Comparison of ENCODE assay signal across 16 cellular contexts in the genomic region with DNA sequence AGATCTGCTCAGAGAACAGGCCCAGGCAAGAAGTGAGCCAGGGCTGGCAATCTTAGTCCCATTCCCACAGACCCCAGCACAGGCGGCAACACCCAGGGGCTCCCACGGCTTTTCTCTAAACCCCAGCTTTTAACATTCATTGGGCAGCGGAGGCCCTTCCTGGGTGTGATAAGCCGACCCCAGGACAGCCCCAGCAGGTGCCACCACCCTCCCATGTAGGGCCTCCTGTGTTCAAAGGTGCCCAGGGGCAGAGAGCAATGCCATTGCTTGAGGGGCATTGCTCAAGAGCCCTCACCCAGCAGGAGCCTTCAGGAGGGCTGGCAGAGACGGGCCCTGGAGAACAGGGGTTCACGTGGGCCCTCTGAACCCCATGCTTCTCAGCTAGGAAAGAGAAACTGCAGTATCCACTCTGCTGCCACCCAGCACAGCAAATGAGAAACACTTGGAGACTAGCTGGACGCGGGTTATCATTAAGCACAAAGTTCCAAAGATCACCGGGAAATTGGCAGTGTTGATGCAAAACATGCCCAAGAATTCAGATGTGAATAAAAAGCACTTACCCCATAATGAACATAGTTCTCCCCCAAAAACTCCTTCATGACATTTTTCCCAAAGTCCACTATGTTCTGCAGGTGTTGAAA. TPM values are rescaled to one million over a fixed set of nuclear protein-coding genes. Genes with fewer than 3 reads are reported as not detected.
A peak's percentile ranks its signal among the peaks of the same experiment; 100 is the strongest.
DNase-seq lines count a peak whose midpoint lies in the region; ATAC-seq, FAIRE-seq and TF ChIP-seq lines count a peak whose summit lies in the region.
"Had no signal": no experiment of that assay in that cellular context is flagged by ENCODE, and none has a peak within 500 bp of the region (broad histone marks: within the 10 kb centered on the region; RNA-seq: fewer than 3 reads in every experiment).

No MANE protein-coding gene starts in this region.

- peak; percentile 88 for ATAC-seq in left lobe of liver

- 27 to 70% (median 57%) methylated on average over 9 of the region's 9 CpGs for WGBS in small intestine, 3 donors

- POLR2A ChIA-PET in RWPE1 (lab: Yijun Ruan, JAX; ENCODE audit: low non-redundant PET), result no interaction called here

- no peak overlapping the region for H3K4me3 ChIP-seq in small intestine (ENCODE audit: low read depth in 1 of 2, low read length in 2 of 2)
- H3K4me3 ChIP-seq: MG63 had no signal

- no peak for FAIRE-seq in small intestine (lab: Jason Lieb, UNC)
- FAIRE-seq: RCC 7860 had no signal

- H3K27ac ChIP-seq in C4-2B (peak overlapping the region; percentile 70; the same call in 1 of the 2 replicates), RWPE1 (peak overlapping the region; percentile 98), small intestine (ENCODE audit: low read depth in 1 of 2, low read length in 1 of 2) (no peak overlapping the region)

- no peak for TF ChIP-seq CTCF in C4-2B (conservative IDR thresholded peaks at IDR 0.05)
- TF ChIP-seq CTCF in RWPE1 (conservative IDR thresholded peaks at IDR 0.05; ENCODE audit: low read depth), result no peak

- CTCF ChIA-PET in RWPE1 (lab: Yijun Ruan, JAX), result no interaction called here

- H3K9me3 ChIP-seq in small intestine (ENCODE audit: control insufficient read depth, low read depth), result no peaks in the 10 kb centered on the region
- H3K9me3 ChIP-seq: BE2C, MG63 had no signal

- no peaks in the 10 kb centered on the region for H3K27me3 ChIP-seq in small intestine (ENCODE audit: control insufficient read depth in 2 of 2, insufficient read depth in 2 of 2, low read length in 2 of 2)
- H3K27me3 ChIP-seq: BE2C, MG63 had no signal

- DNase-seq in RWPE1 (ENCODE audit: low spot score), result no peak
- DNase-seq in left lobe of liver (ENCODE audit: low spot score), result peak; percentile 64
- DNase-seq in small intestine, result peak; percentile 54
- DNase-seq in Kasumi-1 (lab: John Stamatoyannopoulos, UW), result no peak
- no peak for DNase-seq in NCI-H526 treated with DMSO at 0.1 percent for 48 hours (lab: John Stamatoyannopoulos, UW)
- no peak for DNase-seq in NCI-H510A (lab: John Stamatoyannopoulos, UW)
- DNase-seq: BE2C, GF-D8, KBM-7, MG63, NCI-H1092 treated with DMSO at 0.1 percent for 48 hours, NCI-H1694 treated with DMSO at 0.1 percent for 48 hours, NCI-H774, SIG-M5 had no signal

- peaks cover 0 to 2% of the 10 kb centered on the region in 2 donors for H3K4me1 ChIP-seq in small intestine (ENCODE audit: control insufficient read depth in 2 of 2, insufficient read depth in 1 of 2, low read depth in 1 of 2, low read length in 1 of 2)

- H3K36me3 ChIP-seq in small intestine (ENCODE audit: control insufficient read depth in 2 of 2, insufficient read depth in 2 of 2, low read length in 2 of 2), result peaks cover 2 to 8% of the 10 kb centered on the region in 2 donors

RNA-seq across cellular contexts. Expression of a gene that starts 13.9 kb away (rescaled TPM):
- 1.8 TPM for total RNA-seq in left lobe of liver
- polyA plus RNA-seq in small intestine, result 1 to 10 TPM; 3.0 to 5.4 (median 4.0) TPM

Comparison
In these comparisons a context has a peak if more than half of its experiments do, and no peak if none do; other contexts are left out.
1. H3K27ac ChIP-seq: peak in C4-2B (single experiment) and RWPE1 (single experiment); none in small intestine (0 of 2).
2. DNase-seq: peak in left lobe of liver (single experiment) and small intestine (single experiment); none in RWPE1 (single experiment), Kasumi-1 (0 of 2), NCI-H526 treated with DMSO at 0.1 percent for 48 hours (single experiment) and NCI-H510A (single experiment).